Comparison of ENCODE assay signal across 14 cellular contexts in genomic region chr6:73314577-73315492, GRCh38. TPM values are rescaled to one million over a fixed set of nuclear protein-coding genes. Genes with fewer than 3 reads are reported as not detected.
DNase-seq lines count a peak whose midpoint lies in the region; ATAC-seq and TF ChIP-seq lines count a peak whose summit lies in the region.
"Had no signal": no experiment of that assay in that cellular context is flagged by ENCODE, and none has a peak within 500 bp of the region (broad histone marks: within the 10 kb centered on the region; RNA-seq: fewer than 3 reads in every experiment).

No MANE protein-coding gene starts in this region.

- DNase-seq in stimulated activated CD4-positive, alpha-beta T cell treated with anti-CD3 and anti-CD28 coated beads, Interleukin-15, amount 100 ng/mL, for 24 hours: peak; percentile 8
- DNase-seq in stimulated activated CD4-positive, alpha-beta T cell treated with anti-CD3 and anti-CD28 coated beads, Interleukin-1b, Interleukin-23, amount 100 ng/mL, for 48 hours: no peak
- DNase-seq in endodermal cell: no peak
- no peak for DNase-seq in naive B cell
- no peak for DNase-seq in activated CD4-positive, CD25-positive, alpha-beta regulatory T cell (lab: John Stamatoyannopoulos, UW)
- DNase-seq: activated CD8-positive, alpha-beta memory T cell treated with anti-CD3 and anti-CD28 coated beads, Interleukin-2, amount 50 U/mL, for 48 hours; anterior cingulate cortex; mucosa of descending colon; NCI-H526 had no signal

- peaks cover 45% of the 10 kb centered on the region for H3K27me3 Mint-ChIP-seq in endodermal cell (ENCODE audit: insufficient read depth)
- H3K27me3 Mint-ChIP-seq in naive B cell: peaks cover 30 to 56% (median 49%) of the 10 kb centered on the region in 3 donors

- H3K4me3 Mint-ChIP-seq in endodermal cell: peak overlapping the region; percentile 35
- H3K4me3 Mint-ChIP-seq in naive B cell: peak overlapping the region in 6 of 8 donors; percentile 13 to 72 (median 54)

- H3K9me3 Mint-ChIP-seq in endodermal cell (peaks cover 41% of the 10 kb centered on the region), naive B cell (peaks cover 2 to 27% (median 11%) of the 10 kb centered on the region in 7 donors)

- no peaks in the 10 kb centered on the region for H3K36me3 ChIP-seq in endodermal cell (ENCODE audit: control insufficient read depth, insufficient read depth, low read length)

- H3K4me1 Mint-ChIP-seq in endodermal cell (peaks cover 4% of the 10 kb centered on the region), naive B cell (peaks cover 11 to 12% (median 12%) of the 10 kb centered on the region in 3 donors)

- WGBS in endodermal cell (ENCODE audit: insufficient coverage in 1 of 2, insufficient read length in 1 of 2), 2 experiments: 94% methylated on average over 41 to 61 of the region's 61 CpGs

- H3K4me3 ChIP-seq in endodermal cell (ENCODE audit: low read length): no peak overlapping the region
- H3K4me3 ChIP-seq: K562, mucosa of descending colon had no signal

- H3K27me3 ChIP-seq in endodermal cell (ENCODE audit: control insufficient read depth, insufficient read depth, low read length, poor library complexity, severe bottlenecking): no peaks in the 10 kb centered on the region

- no peak for TF ChIP-seq CTCF in endodermal cell (conservative IDR thresholded peaks at IDR 0.05)

- H3K27ac Mint-ChIP-seq in endodermal cell (no peak overlapping the region), naive B cell (no peak overlapping the region)

- H3K4me1 ChIP-seq in endodermal cell (ENCODE audit: control insufficient read depth, insufficient read depth, low read length): no peaks in the 10 kb centered on the region

- ATAC-seq in naive B cell (ENCODE audit: low read depth in 2 of 2): peak in 1 of 2 donors; percentile 15
- ATAC-seq in GM18867 (IDR thresholded peaks at IDR 0.05; ENCODE audit: unreplicated experiment): no peak
- ATAC-seq in GM21723 (IDR thresholded peaks at IDR 0.05; ENCODE audit: unreplicated experiment): no peak
- ATAC-seq in HG02885 (IDR thresholded peaks at IDR 0.05; ENCODE audit: poor library complexity, unreplicated experiment): no peak
- ATAC-seq: K562, mucosa of descending colon, right cardiac atrium had no signal

- peaks cover 17% of the 10 kb centered on the region for H3K36me3 Mint-ChIP-seq in endodermal cell (ENCODE audit: low read depth)
- peaks cover 5 to 8% of the 10 kb centered on the region in 2 donors for H3K36me3 Mint-ChIP-seq in naive B cell

- no peak overlapping the region for H3K9ac ChIP-seq in endodermal cell (ENCODE audit: extremely low read depth, low read length, poor library complexity, severe bottlenecking)

- H3K9me3 ChIP-seq in endodermal cell (ENCODE audit: control insufficient read depth, low read length): peaks cover 9% of the 10 kb centered on the region

- no peak overlapping the region for H3K27ac ChIP-seq in endodermal cell (ENCODE audit: low read depth, low read length)

RNA-seq across cellular contexts. Expression of gene DPPA5, which starts 39.2 kb away (rescaled TPM):
- not detected for total RNA-seq in endodermal cell
- polyA plus RNA-seq in endodermal cell (2013, experiment 1 of 2): not detected
- not detected for polyA plus RNA-seq in endodermal cell (2013, experiment 2 of 2)
- not detected for polyA plus RNA-seq in naive B cell (ENCODE audit: low read depth in 6 of 6)
- total RNA-seq: K562, mucosa of descending colon, right cardiac atrium had no signal
- polyA plus RNA-seq: K562, right cardiac atrium had no signal

RNA-seq across cellular contexts. Expression of gene KHDC3L, which starts 47.6 kb away (rescaled TPM):
- total RNA-seq in endodermal cell: not detected
- polyA plus RNA-seq in endodermal cell (2013, experiment 1 of 2): not detected
- not detected for polyA plus RNA-seq in endodermal cell (2013, experiment 2 of 2)
- not detected for polyA plus RNA-seq in naive B cell (ENCODE audit: low read depth in 6 of 6)
- total RNA-seq: K562, mucosa of descending colon, right cardiac atrium had no signal
- polyA plus RNA-seq: K562, right cardiac atrium had no signal

RNA-seq across cellular contexts. Expression of gene KHDC1, which starts 51.8 kb away (rescaled TPM):
- total RNA-seq in endodermal cell: 1 to 10 TPM; 5.4 to 7.1 TPM
- polyA plus RNA-seq in endodermal cell (2013, experiment 1 of 2): 6.2 TPM
- 5.6 TPM for polyA plus RNA-seq in endodermal cell (2013, experiment 2 of 2)
- 10 to 100 TPM in 1 of 6 donors, 1 to 10 TPM in 4, under 1 TPM in 1; 0.48 to 11.4 (median 2.6) TPM for polyA plus RNA-seq in naive B cell (ENCODE audit: low read depth in 6 of 6)

RNA-seq across cellular contexts. Expression of gene OOEP, which starts 54.9 kb away (rescaled TPM):
- not detected for total RNA-seq in endodermal cell
- not detected for polyA plus RNA-seq in endodermal cell (2013, experiment 1 of 2)
- not detected for polyA plus RNA-seq in endodermal cell (2013, experiment 2 of 2)
- under 1 TPM in 1 of 6 donors, not detected in 5; 0.35 TPM for polyA plus RNA-seq in naive B cell (ENCODE audit: low read depth in 6 of 6)
- total RNA-seq: K562 had no signal
- polyA plus RNA-seq: K562, right cardiac atrium had no signal
